In the genomic region with DNA sequence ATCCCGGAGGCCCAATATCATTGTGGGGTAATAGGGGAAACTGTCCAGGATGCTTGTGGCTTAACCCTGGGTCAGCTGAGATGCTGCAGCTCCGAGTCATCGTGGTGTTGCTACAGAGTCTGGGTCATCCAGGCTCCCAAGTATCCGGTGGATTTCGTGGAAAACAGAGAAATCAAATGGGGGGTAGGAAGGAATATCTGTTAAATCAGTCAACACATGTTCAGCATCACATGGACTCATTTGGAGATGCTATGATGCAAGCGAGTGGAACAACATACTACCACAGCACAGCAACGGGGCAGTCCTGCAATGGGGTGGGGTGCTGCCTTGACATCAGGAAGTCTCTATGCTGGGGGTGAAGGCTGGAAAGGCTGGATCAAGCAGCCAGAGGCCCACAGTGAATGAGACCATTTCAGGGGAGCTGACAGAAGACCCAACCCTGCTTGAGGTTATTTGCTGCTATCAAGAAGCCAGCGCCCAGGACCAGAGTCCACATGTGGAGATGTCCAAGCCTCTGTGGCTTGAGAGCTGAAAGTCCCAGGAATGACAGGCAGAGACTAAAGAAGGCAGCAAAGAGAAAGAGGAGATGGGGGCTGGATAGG, we compare ENCODE assay signal across 8 cellular contexts. TPM values are rescaled to one million over a fixed set of nuclear protein-coding genes. Genes with fewer than 3 reads are reported as not detected.
DNase-seq lines count a peak whose midpoint lies in the region; ATAC-seq and TF ChIP-seq lines count a peak whose summit lies in the region.

No MANE protein-coding gene starts in this region.

- peak overlapping the region; percentile 78 for H3K4me3 Mint-ChIP-seq in activated naive CD4-positive, alpha-beta T cell treated with anti-CD3 and anti-CD28 coated beads for 36 hours
- peak overlapping the region; percentile 34 for H3K4me3 Mint-ChIP-seq in glutamatergic neuron (ENCODE audit: unreplicated experiment)

- no peaks in the 10 kb centered on the region for H3K9me3 ChIP-seq in tibial artery

- H3K27me3 Mint-ChIP-seq in activated naive CD4-positive, alpha-beta T cell treated with anti-CD3 and anti-CD28 coated beads for 36 hours (ENCODE audit: low read depth), result no peaks in the 10 kb centered on the region
- no peaks in the 10 kb centered on the region for H3K27me3 Mint-ChIP-seq in glutamatergic neuron (ENCODE audit: unreplicated experiment)

- no peak overlapping the region for H3K4me3 ChIP-seq in tibial artery

- H3K27ac Mint-ChIP-seq in activated naive CD4-positive, alpha-beta T cell treated with anti-CD3 and anti-CD28 coated beads for 36 hours, result peak overlapping the region; percentile 79
- H3K27ac Mint-ChIP-seq in glutamatergic neuron (ENCODE audit: unreplicated experiment), result no peak overlapping the region

- H3K36me3 Mint-ChIP-seq in activated naive CD4-positive, alpha-beta T cell treated with anti-CD3 and anti-CD28 coated beads for 36 hours (ENCODE audit: low read depth), result peaks cover 62% of the 10 kb centered on the region
- H3K36me3 Mint-ChIP-seq in glutamatergic neuron (ENCODE audit: unreplicated experiment), result no peaks in the 10 kb centered on the region

- intact Hi-C loops in activated naive CD4-positive, alpha-beta T cell treated with anti-CD3 and anti-CD28 coated beads for 36 hours (cut with micrococcal nuclease), result loop anchor here (10.0 kb wide), 1 partner anchor 467 kb away; no protein-coding TSS in a partner anchor
- intact Hi-C loops in tibial artery (cut with DNase I; ENCODE audit: low total_unique reads), result no loop called here

- no peak for TF ChIP-seq CTCF in glutamatergic neuron (IDR thresholded peaks at IDR 0.05; ENCODE audit: partially characterized antibody, unreplicated experiment)
- TF ChIP-seq CTCF in tibial artery (IDR thresholded peaks at IDR 0.05), result no peak

- H3K36me3 ChIP-seq in tibial artery, result no peaks in the 10 kb centered on the region

- no peak overlapping the region for H3K27ac ChIP-seq in tibial artery

- peak; percentile 30 for DNase-seq in activated naive CD4-positive, alpha-beta T cell treated with anti-CD3 and anti-CD28 coated beads for 36 hours
- DNase-seq in activated naive CD4-positive, alpha-beta T cell (lab: John Stamatoyannopoulos, UW), result no peak
- DNase-seq in UCSD-AML1 (lab: John Stamatoyannopoulos, UW; ENCODE audit: unreplicated experiment) (peak; percentile 67), glutamatergic neuron (no peak), tibial artery (peak; percentile 75 to 80), NCI-H526 (lab: John Stamatoyannopoulos, UW) (no peak), LoVo (ENCODE audit: low spot score) (no peak)

- H3K4me1 ChIP-seq in tibial artery, result peaks cover 0 to 19% (median 3%) of the 10 kb centered on the region in 4 donors

- H3K27me3 ChIP-seq in tibial artery, result peaks cover 0 to 4% of the 10 kb centered on the region in 2 donors

- no peaks in the 10 kb centered on the region for H3K9me3 Mint-ChIP-seq in activated naive CD4-positive, alpha-beta T cell treated with anti-CD3 and anti-CD28 coated beads for 36 hours
- H3K9me3 Mint-ChIP-seq in glutamatergic neuron (ENCODE audit: unreplicated experiment), result peaks cover 5% of the 10 kb centered on the region

- CTCF ChIA-PET in activated naive CD4-positive, alpha-beta T cell treated with anti-CD3 and anti-CD28 coated beads for 36 hours (lab: Charles Lee), result interaction anchor here (0.9 kb wide), 1 partner anchor 43 kb away, joined by 4 read pairs; no protein-coding TSS in a partner anchor

- peaks cover 62% of the 10 kb centered on the region for H3K4me1 Mint-ChIP-seq in activated naive CD4-positive, alpha-beta T cell treated with anti-CD3 and anti-CD28 coated beads for 36 hours (ENCODE audit: low read depth)
- no peaks in the 10 kb centered on the region for H3K4me1 Mint-ChIP-seq in glutamatergic neuron (ENCODE audit: low read depth, unreplicated experiment)

- no peak for ATAC-seq in GM18858 (IDR thresholded peaks at IDR 0.05; ENCODE audit: unreplicated experiment)

RNA-seq across cellular contexts. Expression of gene VDR, which starts 22.9 kb away (rescaled TPM):
- total RNA-seq in activated naive CD4-positive, alpha-beta T cell treated with anti-CD3 and anti-CD28 coated beads for 36 hours, result 10 to 100 TPM; 56.4 to 57.7 TPM
- total RNA-seq in glutamatergic neuron (ENCODE audit: unreplicated experiment), result not detected

Comparison
In these comparisons a context has a peak if more than half of its experiments do, and no peak if none do; other contexts are left out.
1. DNase-seq: peak in activated naive CD4-positive, alpha-beta T cell treated with anti-CD3 and anti-CD28 coated beads for 36 hours (single experiment), UCSD-AML1 (single experiment) and tibial artery (2 of 2); none in activated naive CD4-positive, alpha-beta T cell (0 of 4), glutamatergic neuron (single experiment), NCI-H526 (0 of 2) and LoVo (single experiment).
2. RNA of gene VDR, which starts 22.9 kb away (total RNA-seq): 56.4 to 57.7 TPM in activated naive CD4-positive, alpha-beta T cell treated with anti-CD3 and anti-CD28 coated beads for 36 hours; not detected in glutamatergic neuron (single experiment); every median in the first group is over 10 times any median in the second.